19 cellular contexts compared by ENCODE assay signal in the genomic region with DNA sequence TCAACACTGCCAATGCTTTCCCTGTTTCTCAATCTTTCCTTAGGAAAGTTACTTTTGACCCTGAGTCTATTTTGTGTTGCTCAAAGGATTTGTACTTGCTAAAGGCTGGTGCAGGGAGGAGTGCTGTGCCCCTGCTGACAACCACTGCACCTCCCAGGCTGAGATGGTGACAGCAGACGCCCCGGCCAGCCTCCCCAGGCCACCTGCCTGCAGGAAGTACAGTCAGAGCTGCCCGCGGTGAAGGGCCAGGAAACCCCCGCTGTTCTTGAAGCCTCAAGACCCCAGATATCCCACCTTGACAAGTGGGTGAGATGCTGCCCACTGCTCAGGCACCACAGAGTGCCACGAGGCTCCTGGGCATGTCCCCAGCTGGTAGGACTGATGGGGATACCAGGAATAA. TPM values are rescaled to one million over a fixed set of nuclear protein-coding genes. Genes with fewer than 3 reads are reported as not detected.
DNase-seq lines count a peak whose midpoint lies in the region; ATAC-seq and TF ChIP-seq lines count a peak whose summit lies in the region.
"Had no signal": no experiment of that assay in that cellular context is flagged by ENCODE, and none has a peak within 500 bp of the region (broad histone marks: within the 10 kb centered on the region; RNA-seq: fewer than 3 reads in every experiment).

No MANE protein-coding gene starts in this region.

- POLR2A ChIA-PET in activated CD4-positive, alpha-beta T cell treated with anti-CD3 and anti-CD28 coated beads, Interleukin-2, amount 10 ng/mL, durations not matched to agents 7 days and 5 days (lab: Charles Lee): no interaction called here

- DNase-seq in activated T-cell treated with anti-CD3 and anti-CD28 coated beads, Interleukin-2, amount 50 U/mL, for 24 hours: no peak
- DNase-seq in activated T-cell treated with anti-CD3 and anti-CD28 coated beads, Interleukin-2, amount 50 U/mL, for 1 hour: no peak
- no peak for DNase-seq in T-helper 17 cell
- DNase-seq in immature natural killer cell: peak in 2 of 3 donors; percentile 9 to 15
- no peak for DNase-seq in activated CD4-positive, alpha-beta T cell treated with anti-CD3 and anti-CD28 coated beads, Interleukin-2, amount 10 ng/mL, durations not matched to agents 7 days and 5 days
- DNase-seq in T1000 (lab: John Stamatoyannopoulos, UW): no peak
- DNase-seq in mesothelial cell of epicardium (ENCODE audit: low spot score in 2 of 2, unreplicated experiment in 2 of 2): no peak
- DNase-seq in NCI-H2227 (lab: John Stamatoyannopoulos, UW; ENCODE audit: unreplicated experiment): no peak
- DNase-seq: CD8-positive, alpha-beta memory T cell; DMS79; NCI-H1048; NCI-H1436 treated with DMSO at 0.1 percent for 48 hours; NCI-H2029 treated with DMSO at 0.1 percent for 48 hours; NCI-H2171 treated with DMSO at 0.1 percent for 48 hours; NCI-H510A; NCI-H82 had no signal

- no peaks in the 10 kb centered on the region for H3K9me3 Mint-ChIP-seq in activated T-cell treated with anti-CD3 and anti-CD28 coated beads, Interleukin-2, amount 50 U/mL, for 24 hours
- no peaks in the 10 kb centered on the region for H3K9me3 Mint-ChIP-seq in immature natural killer cell
- no peaks in the 10 kb centered on the region for H3K9me3 Mint-ChIP-seq in activated CD4-positive, alpha-beta T cell treated with anti-CD3 and anti-CD28 coated beads, Interleukin-2, amount 10 ng/mL, durations not matched to agents 7 days and 5 days
- H3K9me3 Mint-ChIP-seq in mesothelial cell of epicardium: no peaks in the 10 kb centered on the region
- H3K9me3 Mint-ChIP-seq: CD8-positive, alpha-beta memory T cell had no signal

- H3K4me1 Mint-ChIP-seq in activated T-cell treated with anti-CD3 and anti-CD28 coated beads, Interleukin-2, amount 50 U/mL, for 24 hours (ENCODE audit: low read depth): peaks cover 13% of the 10 kb centered on the region
- peaks cover 7% of the 10 kb centered on the region for H3K4me1 Mint-ChIP-seq in T-helper 17 cell
- H3K4me1 Mint-ChIP-seq in immature natural killer cell: peaks cover 16 to 17% of the 10 kb centered on the region in 2 donors
- peaks cover 12% of the 10 kb centered on the region for H3K4me1 Mint-ChIP-seq in activated CD4-positive, alpha-beta T cell treated with anti-CD3 and anti-CD28 coated beads, Interleukin-2, amount 10 ng/mL, durations not matched to agents 7 days and 5 days
- peaks cover 39% of the 10 kb centered on the region for H3K4me1 Mint-ChIP-seq in mesothelial cell of epicardium

- H3K27me3 Mint-ChIP-seq in activated T-cell treated with anti-CD3 and anti-CD28 coated beads, Interleukin-2, amount 50 U/mL, for 24 hours: no peaks in the 10 kb centered on the region
- H3K27me3 Mint-ChIP-seq in T-helper 17 cell (no peaks in the 10 kb centered on the region), immature natural killer cell (ENCODE audit: low read depth in 3 of 3) (peaks cover 0 to 2% (median 2%) of the 10 kb centered on the region in 3 donors), mesothelial cell of epicardium (ENCODE audit: low read depth) (no peaks in the 10 kb centered on the region)
- no peaks in the 10 kb centered on the region for H3K27me3 Mint-ChIP-seq in activated CD4-positive, alpha-beta T cell treated with anti-CD3 and anti-CD28 coated beads, Interleukin-2, amount 10 ng/mL, durations not matched to agents 7 days and 5 days
- H3K27me3 Mint-ChIP-seq: CD8-positive, alpha-beta memory T cell had no signal

- H3K27ac Mint-ChIP-seq in activated T-cell treated with anti-CD3 and anti-CD28 coated beads, Interleukin-2, amount 50 U/mL, for 24 hours: peak overlapping the region; percentile 54
- H3K27ac Mint-ChIP-seq in T-helper 17 cell (peak overlapping the region; percentile 65), immature natural killer cell (peak overlapping the region in 1 of 6 donors; percentile 63), mesothelial cell of epicardium (no peak overlapping the region)
- H3K27ac Mint-ChIP-seq in activated CD4-positive, alpha-beta T cell treated with anti-CD3 and anti-CD28 coated beads, Interleukin-2, amount 10 ng/mL, durations not matched to agents 7 days and 5 days: no peak overlapping the region

- CTCF ChIA-PET in activated CD4-positive, alpha-beta T cell treated with anti-CD3 and anti-CD28 coated beads, Interleukin-2, amount 10 ng/mL, durations not matched to agents 7 days and 5 days (lab: Charles Lee): interaction anchor here (0.6 kb wide), 1 partner anchor 27 kb away, joined by 5 read pairs; no protein-coding TSS in a partner anchor

- H3K36me3 Mint-ChIP-seq in activated T-cell treated with anti-CD3 and anti-CD28 coated beads, Interleukin-2, amount 50 U/mL, for 24 hours (ENCODE audit: low read depth): peaks cover 13% of the 10 kb centered on the region
- no peaks in the 10 kb centered on the region for H3K36me3 Mint-ChIP-seq in T-helper 17 cell (ENCODE audit: low read depth)
- H3K36me3 Mint-ChIP-seq in immature natural killer cell: no peaks in the 10 kb centered on the region
- H3K36me3 Mint-ChIP-seq in activated CD4-positive, alpha-beta T cell treated with anti-CD3 and anti-CD28 coated beads, Interleukin-2, amount 10 ng/mL, durations not matched to agents 7 days and 5 days (ENCODE audit: low read depth): no peaks in the 10 kb centered on the region
- no peaks in the 10 kb centered on the region for H3K36me3 Mint-ChIP-seq in mesothelial cell of epicardium

- no peaks in the 10 kb centered on the region for H3K9me3 ChIP-seq in T-helper 17 cell (ENCODE audit: control insufficient read depth, low read length, poor library complexity, severe bottlenecking)
- H3K9me3 ChIP-seq: BLaER1 had no signal

- no peak for ATAC-seq in T-helper 17 cell
- ATAC-seq: Panc1 had no signal

- TF ChIP-seq CTCF in mesothelial cell of epicardium (IDR thresholded peaks at IDR 0.05; ENCODE audit: unreplicated experiment): no peak

- no peak overlapping the region for H3K4me3 Mint-ChIP-seq in activated T-cell treated with anti-CD3 and anti-CD28 coated beads, Interleukin-2, amount 50 U/mL, for 24 hours
- no peak overlapping the region for H3K4me3 Mint-ChIP-seq in T-helper 17 cell
- no peak overlapping the region for H3K4me3 Mint-ChIP-seq in immature natural killer cell
- H3K4me3 Mint-ChIP-seq in activated CD4-positive, alpha-beta T cell treated with anti-CD3 and anti-CD28 coated beads, Interleukin-2, amount 10 ng/mL, durations not matched to agents 7 days and 5 days: no peak overlapping the region
- no peak overlapping the region for H3K4me3 Mint-ChIP-seq in mesothelial cell of epicardium

RNA-seq across cellular contexts. Expression of a gene that starts 44.2 kb away (rescaled TPM):
- total RNA-seq in T-helper 17 cell: not detected
- polyA plus RNA-seq in immature natural killer cell: under 1 TPM in 2 of 3 donors, not detected in 1; 0.36 to 0.99 TPM
- total RNA-seq in activated CD4-positive, alpha-beta T cell treated with anti-CD3 and anti-CD28 coated beads, Interleukin-2, amount 10 ng/mL, durations not matched to agents 7 days and 5 days: not detected
- total RNA-seq in mesothelial cell of epicardium: 2.3 to 2.6 TPM (median 2.6 TPM) in 3 replicates
- total RNA-seq: CD8-positive, alpha-beta memory T cell; MCF 10A had no signal
- polyA plus RNA-seq: CD8-positive, alpha-beta memory T cell had no signal

Comparison
In these comparisons a context has a peak if more than half of its experiments do, and no peak if none do; other contexts are left out.
1. DNase-seq: peak in immature natural killer cell (2 of 3); none in activated T-cell treated with anti-CD3 and anti-CD28 coated beads, Interleukin-2, amount 50 U/mL, for 24 hours (single experiment), activated T-cell treated with anti-CD3 and anti-CD28 coated beads, Interleukin-2, amount 50 U/mL, for 1 hour (single experiment), T-helper 17 cell (0 of 3), activated CD4-positive, alpha-beta T cell treated with anti-CD3 and anti-CD28 coated beads, Interleukin-2, amount 10 ng/mL, durations not matched to agents 7 days and 5 days (single experiment), T1000 (single experiment), mesothelial cell of epicardium (0 of 2) and NCI-H2227 (single experiment).
2. H3K27ac Mint-ChIP-seq: peak in activated T-cell treated with anti-CD3 and anti-CD28 coated beads, Interleukin-2, amount 50 U/mL, for 24 hours (single experiment) and T-helper 17 cell (single experiment); none in activated CD4-positive, alpha-beta T cell treated with anti-CD3 and anti-CD28 coated beads, Interleukin-2, amount 10 ng/mL, durations not matched to agents 7 days and 5 days (single experiment) and mesothelial cell of epicardium (single experiment).